1 cellular context compared by ENCODE assay signal in genomic region chr16:65745-66144, GRCh38.
TF ChIP-seq lines count a peak whose summit lies in the region.

No MANE protein-coding gene starts in this region.

TF ChIP-seq in HepG2, 621 proteins besides CTCF, POLR2A, EP300 and RAD21 (continued from another document and continues in another):
- TF ChIP-seq MBD4 (IDR thresholded peaks at IDR 0.05; ENCODE audit: borderline replicate concordance, low read length) (no peak), ASH2L (IDR thresholded peaks at IDR 0.05; ENCODE audit: insufficient read length, low read depth, low read length) (no peak), THAP7 (CRISPR knock-in tag; IDR thresholded peaks at IDR 0.05) (no peak), NKX3-1 (CRISPR knock-in tag; IDR thresholded peaks at IDR 0.05) (no peak), CBX2 (IDR thresholded peaks at IDR 0.05; ENCODE audit: low read depth, low read length) (no peak), CBX2 (CRISPR knock-in tag; IDR thresholded peaks at IDR 0.05; ENCODE audit: low read depth) (no peak), ZMYM3 (CRISPR knock-in tag; IDR thresholded peaks at IDR 0.05) (no peak), FOSL1 (CRISPR knock-in tag; IDR thresholded peaks at IDR 0.05; ENCODE audit: borderline replicate concordance) (no peak), SP4 (CRISPR knock-in tag; IDR thresholded peaks at IDR 0.05) (no peak), REST (IDR thresholded peaks at IDR 0.05; ENCODE audit: borderline replicate concordance in 1 of 2, low read depth in 1 of 2, low read length in 2 of 2) (no peak), ZBTB2 (CRISPR knock-in tag; IDR thresholded peaks at IDR 0.05; ENCODE audit: low read depth) (no peak), ZNF749 (CRISPR knock-in tag; IDR thresholded peaks at IDR 0.05; ENCODE audit: borderline replicate concordance) (no peak), ZNF607 (CRISPR knock-in tag; IDR thresholded peaks at IDR 0.05; ENCODE audit: borderline replicate concordance) (no peak), ZNF333 (CRISPR knock-in tag; IDR thresholded peaks at IDR 0.05; ENCODE audit: borderline replicate concordance) (no peak), RELA (CRISPR knock-in tag; IDR thresholded peaks at IDR 0.05) (no peak), ZNF639 (CRISPR knock-in tag; conservative IDR thresholded peaks at IDR 0.05) (no peak), TEF (CRISPR knock-in tag; IDR thresholded peaks at IDR 0.05) (no peak), ZFP82 (CRISPR knock-in tag; IDR thresholded peaks at IDR 0.05; ENCODE audit: borderline replicate concordance) (no peak), ZNF883 (CRISPR knock-in tag; IDR thresholded peaks at IDR 0.05; ENCODE audit: not compliant biosample characterization) (no peak), MIER2 (CRISPR knock-in tag; IDR thresholded peaks at IDR 0.05) (0 out of 2 replicates have a peak, but pooled peaks have one; percentile 42), BRD4 (CRISPR knock-in tag; IDR thresholded peaks at IDR 0.05) (no peak), YY1 (IDR thresholded peaks at IDR 0.05; ENCODE audit: insufficient read depth, insufficient replicate concordance, low read depth, low read length) (peak; percentile 32), FOXM1 (CRISPR knock-in tag; IDR thresholded peaks at IDR 0.05) (no peak), CERS6 (CRISPR knock-in tag; IDR thresholded peaks at IDR 0.05) (no peak), ZNF580 (CRISPR knock-in tag; IDR thresholded peaks at IDR 0.05; ENCODE audit: borderline replicate concordance, low read depth) (peak; percentile 82; the same call in 1 of the 2 replicates), KLF11 (CRISPR knock-in tag; IDR thresholded peaks at IDR 0.05) (peak; percentile 57; the same call in 1 of the 2 replicates), SRSF4 (IDR thresholded peaks at IDR 0.05; ENCODE audit: low read depth, low read length, poor library complexity, severe bottlenecking) (no peak), ZNF280B (CRISPR knock-in tag; IDR thresholded peaks at IDR 0.05; ENCODE audit: borderline replicate concordance) (no peak), SNRNP70 (IDR thresholded peaks at IDR 0.05; ENCODE audit: low read depth, low read length) (no peak), ZNF619 (CRISPR knock-in tag; IDR thresholded peaks at IDR 0.05) (no peak), ONECUT2 (CRISPR knock-in tag; IDR thresholded peaks at IDR 0.05) (no peak), PAF1 (CRISPR knock-in tag; IDR thresholded peaks at IDR 0.05) (no peak), ZNF724P (CRISPR knock-in tag; IDR thresholded peaks at IDR 0.05; ENCODE audit: borderline replicate concordance) (no peak), MXI1 (IDR thresholded peaks at IDR 0.05; ENCODE audit: borderline replicate concordance, low read depth, low read length) (peak; percentile 24; the same call in 1 of the 3 replicates), ZNF44 (CRISPR knock-in tag; IDR thresholded peaks at IDR 0.05) (no peak), ZNF616 (CRISPR knock-in tag; IDR thresholded peaks at IDR 0.05; ENCODE audit: low read depth) (no peak), KLF9 (CRISPR knock-in tag; IDR thresholded peaks at IDR 0.05; ENCODE audit: low read depth) (no peak), SNAPC5 (CRISPR knock-in tag; IDR thresholded peaks at IDR 0.05; ENCODE audit: borderline replicate concordance) (no peak), ZNF253 (CRISPR knock-in tag; IDR thresholded peaks at IDR 0.05; ENCODE audit: borderline replicate concordance) (no peak), SAFB2 (CRISPR knock-in tag; IDR thresholded peaks at IDR 0.05; ENCODE audit: borderline replicate concordance, low read depth) (0 out of 2 replicates have a peak, but pooled peaks have one; percentile 49), ZNF530 (CRISPR knock-in tag; IDR thresholded peaks at IDR 0.05; ENCODE audit: low read depth) (no peak), ZNF496 (CRISPR knock-in tag; IDR thresholded peaks at IDR 0.05; ENCODE audit: insufficient replicate concordance) (no peak), PREB (CRISPR knock-in tag; IDR thresholded peaks at IDR 0.05) (no peak), ZNF800 (CRISPR knock-in tag; IDR thresholded peaks at IDR 0.05) (no peak), DMAP1 (CRISPR knock-in tag; IDR thresholded peaks at IDR 0.05) (no peak), NR0B2 (CRISPR knock-in tag; IDR thresholded peaks at IDR 0.05) (no peak), ZNF326 (CRISPR knock-in tag; IDR thresholded peaks at IDR 0.05; ENCODE audit: borderline replicate concordance) (no peak), HOXA3 (CRISPR knock-in tag; IDR thresholded peaks at IDR 0.05) (no peak; the same call in 1 of the 2 replicates), ZNF670 (CRISPR knock-in tag; IDR thresholded peaks at IDR 0.05; ENCODE audit: borderline replicate concordance) (no peak), ZNF841 (CRISPR knock-in tag; IDR thresholded peaks at IDR 0.05; ENCODE audit: borderline replicate concordance) (no peak), SKIL (CRISPR knock-in tag; IDR thresholded peaks at IDR 0.05; ENCODE audit: borderline replicate concordance) (no peak)
